In genomic region chr1:88851303-88852063, GRCh38 we compare ENCODE assay signal across 21 cellular contexts. TPM values are rescaled to one million over a fixed set of nuclear protein-coding genes. Genes with fewer than 3 reads are reported as not detected.
A peak's percentile ranks its signal among the peaks of the same experiment; 100 is the strongest.
DNase-seq lines count a peak whose midpoint lies in the region; ATAC-seq and TF ChIP-seq lines count a peak whose summit lies in the region.
"Had no signal": no experiment of that assay in that cellular context is flagged by ENCODE, and none has a peak within 500 bp of the region (broad histone marks: within the 10 kb centered on the region; RNA-seq: fewer than 3 reads in every experiment).

No MANE protein-coding gene starts in this region.

- no peaks in the 10 kb centered on the region for H3K27me3 Mint-ChIP-seq in natural killer cell (ENCODE audit: low read depth in 2 of 2)
- H3K27me3 Mint-ChIP-seq in natural killer cell treated with Interleukin-12 subunit alpha and Interleukin-12 subunit beta and Interleukin-15 and Interleukin-18, amount 100 ng/mL, for 72 hours = no peaks in the 10 kb centered on the region
- H3K27me3 Mint-ChIP-seq in activated naive CD8-positive, alpha-beta T cell treated with anti-CD3 and anti-CD28 coated beads for 36 hours = no peaks in the 10 kb centered on the region
- peaks cover 2% of the 10 kb centered on the region for H3K27me3 Mint-ChIP-seq in neural progenitor cell (ENCODE audit: insufficient read depth, low read depth)
- H3K27me3 Mint-ChIP-seq: memory B cell had no signal

- no peaks in the 10 kb centered on the region for H3K27me3 ChIP-seq in neural progenitor cell
- H3K27me3 ChIP-seq in upper lobe of right lung = no peaks in the 10 kb centered on the region
- H3K27me3 ChIP-seq: MG63, ovary, right atrium auricular region, spleen, suprapubic skin had no signal

- H3K9me3 Mint-ChIP-seq in natural killer cell = no peaks in the 10 kb centered on the region
- H3K9me3 Mint-ChIP-seq in natural killer cell treated with Interleukin-12 subunit alpha and Interleukin-12 subunit beta and Interleukin-15 and Interleukin-18, amount 100 ng/mL, for 72 hours = no peaks in the 10 kb centered on the region
- H3K9me3 Mint-ChIP-seq in activated naive CD8-positive, alpha-beta T cell treated with anti-CD3 and anti-CD28 coated beads for 36 hours = no peaks in the 10 kb centered on the region
- no peaks in the 10 kb centered on the region for H3K9me3 Mint-ChIP-seq in neural progenitor cell
- H3K9me3 Mint-ChIP-seq: CD14-positive monocyte, memory B cell had no signal

- H3K36me3 Mint-ChIP-seq in natural killer cell (no peaks in the 10 kb centered on the region), neural progenitor cell (peaks cover 20% of the 10 kb centered on the region)
- peaks cover 10% of the 10 kb centered on the region for H3K36me3 Mint-ChIP-seq in natural killer cell treated with Interleukin-12 subunit alpha and Interleukin-12 subunit beta and Interleukin-15 and Interleukin-18, amount 100 ng/mL, for 72 hours
- peaks cover 16% of the 10 kb centered on the region for H3K36me3 Mint-ChIP-seq in activated naive CD8-positive, alpha-beta T cell treated with anti-CD3 and anti-CD28 coated beads for 36 hours

- H3K4me3 ChIP-seq in neural progenitor cell = no peak overlapping the region
- H3K4me3 ChIP-seq in upper lobe of right lung = no peak overlapping the region
- H3K4me3 ChIP-seq: GM23248, MG63, ovary, right atrium auricular region, SK-N-MC, spleen, suprapubic skin had no signal

- peak in 2 of 3 donors; percentile 12 to 21 for ATAC-seq in natural killer cell
- ATAC-seq in natural killer cell treated with Interleukin-12 subunit alpha and Interleukin-12 subunit beta and Interleukin-15 and Interleukin-18, amount 100 ng/mL, for 72 hours = no peak
- no peak for ATAC-seq in upper lobe of right lung
- no peak for ATAC-seq in GM19467 (IDR thresholded peaks at IDR 0.05; ENCODE audit: unreplicated experiment)

- H3K27ac ChIP-seq in neural progenitor cell (peak overlapping the region; percentile 22), upper lobe of right lung (no peak overlapping the region), caudate nucleus (ENCODE audit: low read depth, low read length) (no peak overlapping the region)
- H3K27ac ChIP-seq: GM23248, ovary, right atrium auricular region, SK-N-MC, spleen, suprapubic skin had no signal

- H3K4me1 Mint-ChIP-seq in natural killer cell (peaks cover 8 to 10% of the 10 kb centered on the region in 2 donors), neural progenitor cell (peaks cover 16% of the 10 kb centered on the region)
- peaks cover 0 to 3% of the 10 kb centered on the region in 2 donors for H3K4me1 Mint-ChIP-seq in natural killer cell treated with Interleukin-12 subunit alpha and Interleukin-12 subunit beta and Interleukin-15 and Interleukin-18, amount 100 ng/mL, for 72 hours (ENCODE audit: low read depth in 2 of 2)
- peaks cover 8% of the 10 kb centered on the region for H3K4me1 Mint-ChIP-seq in activated naive CD8-positive, alpha-beta T cell treated with anti-CD3 and anti-CD28 coated beads for 36 hours
- H3K4me1 Mint-ChIP-seq: CD14-positive monocyte, memory B cell had no signal

- H3K9me3 ChIP-seq in neural progenitor cell (ENCODE audit: low read depth) (no peaks in the 10 kb centered on the region), upper lobe of right lung (no peaks in the 10 kb centered on the region)
- H3K9me3 ChIP-seq: MG63, ovary, right atrium auricular region, spleen, suprapubic skin had no signal

- H2AFZ ChIP-seq in neural progenitor cell (replicated peaks) = no peak overlapping the region
- H2AFZ ChIP-seq: GM23248 had no signal

- H3K79me2 ChIP-seq in neural progenitor cell (ENCODE audit: low read depth) = no peaks in the 10 kb centered on the region

- DNase-seq in natural killer cell = no peak
- no peak for DNase-seq in natural killer cell treated with Interleukin-12 subunit alpha and Interleukin-12 subunit beta and Interleukin-15 and Interleukin-18, amount 100 ng/mL, for 72 hours (ENCODE audit: low spot score)
- DNase-seq in activated naive CD8-positive, alpha-beta T cell treated with anti-CD3 and anti-CD28 coated beads for 36 hours = no peak
- DNase-seq in neural progenitor cell (ENCODE audit: low spot score) = no peak
- DNase-seq in upper lobe of right lung = no peak
- no peak for DNase-seq in caudate nucleus (lab: John Stamatoyannopoulos, UW)
- DNase-seq: GM23248, KG1, MG63, NCI-H1105 treated with DMSO at 0.1 percent for 48 hours, NCI-H2029 treated with DMSO at 0.1 percent for 48 hours, NCI-H2227 treated with DMSO at 0.1 percent for 48 hours, NCI-H748 treated with DMSO at 0.1 percent for 48 hours, ovary, spleen had no signal

- peaks cover 16% of the 10 kb centered on the region for H3F3A ChIP-seq in neural progenitor cell (ENCODE audit: low read depth)

- H4K20me1 ChIP-seq in neural progenitor cell (ENCODE audit: low read depth) = no peaks in the 10 kb centered on the region

- H3K27ac Mint-ChIP-seq in natural killer cell (peak overlapping the region; percentile 31 to 58), neural progenitor cell (peak overlapping the region; percentile 7)
- H3K27ac Mint-ChIP-seq in natural killer cell treated with Interleukin-12 subunit alpha and Interleukin-12 subunit beta and Interleukin-15 and Interleukin-18, amount 100 ng/mL, for 72 hours = no peak overlapping the region
- peak overlapping the region; percentile 76 for H3K27ac Mint-ChIP-seq in activated naive CD8-positive, alpha-beta T cell treated with anti-CD3 and anti-CD28 coated beads for 36 hours

- H3K4me2 ChIP-seq in neural progenitor cell = no peak overlapping the region

- H3K36me3 ChIP-seq in neural progenitor cell = no peaks in the 10 kb centered on the region
- H3K36me3 ChIP-seq in upper lobe of right lung = peaks cover 59% of the 10 kb centered on the region
- H3K36me3 ChIP-seq: ovary had no signal

- intact Hi-C loops in natural killer cell (cut with micrococcal nuclease) = no loop called here
- intact Hi-C loops in upper lobe of right lung (cut with DNase I) = no loop called here

- H3K9ac ChIP-seq in neural progenitor cell = no peak overlapping the region
- H3K9ac ChIP-seq: GM23248 had no signal

- TF ChIP-seq CTCF in natural killer cell (IDR thresholded peaks at IDR 0.05) (no peak), neural progenitor cell (IDR thresholded peaks at IDR 0.05) (no peak), upper lobe of right lung (IDR thresholded peaks at IDR 0.05) (no peak)

- H3K4me3 Mint-ChIP-seq in natural killer cell (no peak overlapping the region), neural progenitor cell (no peak overlapping the region)
- no peak overlapping the region for H3K4me3 Mint-ChIP-seq in natural killer cell treated with Interleukin-12 subunit alpha and Interleukin-12 subunit beta and Interleukin-15 and Interleukin-18, amount 100 ng/mL, for 72 hours
- H3K4me3 Mint-ChIP-seq in activated naive CD8-positive, alpha-beta T cell treated with anti-CD3 and anti-CD28 coated beads for 36 hours = no peak overlapping the region
- H3K4me3 Mint-ChIP-seq: CD14-positive monocyte, memory B cell had no signal

- H3K4me1 ChIP-seq in neural progenitor cell (peaks cover 18% of the 10 kb centered on the region), upper lobe of right lung (no peaks in the 10 kb centered on the region)
- H3K4me1 ChIP-seq: right atrium auricular region, spleen, suprapubic skin had no signal

RNA-seq across cellular contexts. Expression of gene GTF2B, which starts 39.9 kb away (rescaled TPM):
- total RNA-seq in natural killer cell (10 to 100 TPM; 45.6 to 71.3 (median 55.6) TPM), neural progenitor cell (ENCODE audit: low replicate concordance) (32.2 and 42.0 TPM in 2 replicates), upper lobe of right lung (20.8 TPM)
- 10 to 100 TPM; 31.2 to 43.1 TPM for total RNA-seq in natural killer cell treated with Interleukin-12 subunit alpha and Interleukin-12 subunit beta and Interleukin-15 and Interleukin-18, amount 100 ng/mL, for 72 hours
- total RNA-seq in activated naive CD8-positive, alpha-beta T cell treated with anti-CD3 and anti-CD28 coated beads for 36 hours = 10 to 100 TPM; 42.8 TPM

Comparison
In these comparisons a context has a peak if more than half of its experiments do, and no peak if none do; other contexts are left out.
1. ATAC-seq: peak in natural killer cell (2 of 3); none in natural killer cell treated with Interleukin-12 subunit alpha and Interleukin-12 subunit beta and Interleukin-15 and Interleukin-18, amount 100 ng/mL, for 72 hours (0 of 2), upper lobe of right lung (single experiment) and GM19467 (single experiment).
2. H3K27ac Mint-ChIP-seq: peak in natural killer cell (2 of 2), activated naive CD8-positive, alpha-beta T cell treated with anti-CD3 and anti-CD28 coated beads for 36 hours (single experiment) and neural progenitor cell (single experiment); none in natural killer cell treated with Interleukin-12 subunit alpha and Interleukin-12 subunit beta and Interleukin-15 and Interleukin-18, amount 100 ng/mL, for 72 hours (0 of 2).